In the genomic region with DNA sequence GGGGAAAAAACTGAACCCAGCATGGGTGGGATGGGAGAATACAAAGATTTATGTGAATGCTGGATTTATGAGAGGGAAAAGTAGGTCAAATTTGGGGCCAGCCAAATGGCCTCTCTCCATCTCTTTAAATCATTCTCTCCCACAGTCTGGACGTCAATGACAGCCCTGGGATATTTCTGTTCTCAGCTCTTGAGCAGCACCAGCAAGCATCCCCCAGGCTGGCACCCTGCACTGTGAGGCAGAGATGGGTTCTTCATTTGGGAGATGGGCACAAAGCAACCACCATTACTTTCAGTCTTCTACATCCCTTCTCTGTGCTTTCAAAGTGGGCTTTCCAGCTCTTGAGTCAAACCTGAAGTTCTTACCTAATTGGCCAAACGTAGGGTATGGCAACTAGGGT, we compare ENCODE assay signal across 35 cellular contexts.
"Had no signal": no experiment of that assay in that cellular context is flagged by ENCODE, and none has a peak within 500 bp of the region (broad histone marks: within the 10 kb centered on the region; RNA-seq: fewer than 3 reads in every experiment).

No MANE protein-coding gene starts in this region.

- H3K27me3 Mint-ChIP-seq: activated B cell treated with CpG ODN at 0.5 μM for 24 hours; activated CD4-positive, alpha-beta T cell treated with anti-CD3 and anti-CD28 coated beads, Interleukin-2, amount 10 ng/mL, durations not matched to agents 24 days and 14 days had no signal

- H3K4me1 Mint-ChIP-seq: activated B cell treated with CpG ODN at 0.5 μM for 24 hours; activated CD4-positive, alpha-beta T cell treated with anti-CD3 and anti-CD28 coated beads, Interleukin-2, amount 10 ng/mL, durations not matched to agents 24 days and 14 days; activated CD8-positive, alpha-beta memory T cell treated with anti-CD3 and anti-CD28 coated beads, Interleukin-2, amount 10 ng/mL, durations not matched to agents 7 days and 5 days; activated naive CD4-positive, alpha-beta T cell treated with anti-CD3 and anti-CD28 coated beads, Interleukin-2, amount 10 ng/mL, durations not matched to agents 7 days and 5 days; activated naive CD8-positive, alpha-beta T cell treated with anti-CD3 and anti-CD28 coated beads, Interleukin-2, amount 10 ng/mL, durations not matched to agents 7 days and 5 days; activated naive CD8-positive, alpha-beta T cell treated with anti-CD3 and anti-CD28 coated beads, Interleukin-2, amount 50 U/mL, for 24 hours; brain had no signal

- H3K9me3 Mint-ChIP-seq: activated B cell treated with CpG ODN at 0.5 μM for 24 hours; activated CD4-positive, alpha-beta memory T cell treated with anti-CD3 and anti-CD28 coated beads for 36 hours; activated CD4-positive, alpha-beta T cell treated with anti-CD3 and anti-CD28 coated beads, Interleukin-2, amount 10 ng/mL, durations not matched to agents 24 days and 14 days; activated naive CD4-positive, alpha-beta T cell treated with anti-CD3 and anti-CD28 coated beads, Interleukin-2, amount 10 ng/mL, durations not matched to agents 7 days and 5 days; activated naive CD4-positive, alpha-beta T cell treated with anti-CD3 and anti-CD28 coated beads, Interleukin-2, amount 50 U/mL, for 24 hours; activated naive CD8-positive, alpha-beta T cell treated with anti-CD3 and anti-CD28 coated beads, Interleukin-2, amount 10 ng/mL, durations not matched to agents 7 days and 5 days; activated naive CD8-positive, alpha-beta T cell treated with anti-CD3 and anti-CD28 coated beads, Interleukin-2, amount 50 U/mL, for 24 hours; activated T-cell treated with anti-CD3 and anti-CD28 coated beads, Interleukin-2, amount 50 U/mL, for 24 hours; activated T-helper 2 cell treated with anti-CD3 and anti-CD28 coated beads, Interferon-gamma antibody, Interleukin-2, Interleukin-4, amounts not matched to agents 10 μg/mL and 5 μg/mL and 100 μg/mL, durations not matched to agents 14 hours and 24 hours and 36 hours; T-helper 1 cell treated with Interleukin-12 subunit alpha and Interleukin-12 subunit beta and Interleukin-4 antibody, amounts not matched to agents 30 μg/mL and 1 μg/mL, for 36 hours; T-helper 2 cell treated with Interferon-gamma antibody and Interleukin-4, amounts not matched to agents 5 μg/mL and 100 μg/mL, for 36 hours had no signal

- DNase-seq: activated B cell treated with CpG ODN at 0.5 μM for 24 hours; activated CD4-positive, alpha-beta memory T cell treated with anti-CD3 and anti-CD28 coated beads for 36 hours; activated CD4-positive, alpha-beta T cell treated with anti-CD3 and anti-CD28 coated beads for 4 hours; activated CD4-positive, alpha-beta T cell treated with anti-CD3 and anti-CD28 coated beads, Interleukin-2, amount 10 ng/mL, durations not matched to agents 24 days and 14 days; activated CD4-positive, alpha-beta T cell treated with anti-CD3 and anti-CD28 coated beads, Interleukin-2, amount 50 U/mL, for 1 hour; activated CD4-positive, alpha-beta T cell treated with anti-CD3 and anti-CD28 coated beads, Interleukin-2, amount 50 U/mL, for 4 hours; activated CD4-positive, CD25-positive, alpha-beta regulatory T cell treated with anti-CD3 and anti-CD28 coated beads, Interleukin-2, amount 50 U/mL, for 72 hours; activated CD8-positive, alpha-beta memory T cell treated with anti-CD3 and anti-CD28 coated beads for 24 hours; activated CD8-positive, alpha-beta memory T cell treated with anti-CD3 and anti-CD28 coated beads, Interleukin-2, amount 10 ng/mL, durations not matched to agents 7 days and 5 days; activated CD8-positive, alpha-beta memory T cell treated with anti-CD3 and anti-CD28 coated beads, Interleukin-2, amount 50 U/mL, for 48 hours; activated CD8-positive, alpha-beta T cell treated with anti-CD3 and anti-CD28 coated beads, Interleukin-2, amount 10 ng/mL, durations not matched to agents 7 days and 5 days; activated effector memory CD4-positive, alpha-beta T cell treated with Interleukin-2 at 50 U/mL for 16 hours; activated gamma-delta T cell; activated naive CD4-positive, alpha-beta T cell treated with anti-CD3 and anti-CD28 coated beads, Interleukin-2, amount 10 ng/mL, durations not matched to agents 7 days and 5 days; activated naive CD4-positive, alpha-beta T cell treated with Interleukin-2 at 50 U/mL for 16 hours; activated naive CD8-positive, alpha-beta T cell treated with anti-CD3 and anti-CD28 coated beads, Interleukin-2, amount 10 ng/mL, durations not matched to agents 7 days and 5 days; activated naive CD8-positive, alpha-beta T cell treated with anti-CD3 and anti-CD28 coated beads, Interleukin-2, amount 50 U/mL, for 24 hours; activated T-cell treated with anti-CD3 and anti-CD28 coated beads, Interleukin-2, amount 50 U/mL, for 24 hours; activated T-cell treated with anti-CD3 and anti-CD28 coated beads, Interleukin-2, amount 50 U/mL, for 48 hours; amygdala; anterior cingulate cortex; central memory CD4-positive, alpha-beta T cell; SW 1271; T-helper 1 cell; T-helper 2 cell; T-helper 9 cell had no signal

- H3K27ac Mint-ChIP-seq: activated B cell treated with CpG ODN at 0.5 μM for 24 hours; activated CD4-positive, alpha-beta memory T cell treated with anti-CD3 and anti-CD28 coated beads for 36 hours; activated CD4-positive, alpha-beta T cell treated with anti-CD3 and anti-CD28 coated beads, Interleukin-2, amount 10 ng/mL, durations not matched to agents 24 days and 14 days; activated CD8-positive, alpha-beta memory T cell treated with anti-CD3 and anti-CD28 coated beads, Interleukin-2, amount 10 ng/mL, durations not matched to agents 7 days and 5 days; activated CD8-positive, alpha-beta T cell treated with anti-CD3 and anti-CD28 coated beads, Interleukin-2, amount 10 ng/mL, durations not matched to agents 7 days and 5 days; activated naive CD4-positive, alpha-beta T cell treated with anti-CD3 and anti-CD28 coated beads, Interleukin-2, amount 10 ng/mL, durations not matched to agents 7 days and 5 days; activated naive CD4-positive, alpha-beta T cell treated with anti-CD3 and anti-CD28 coated beads, Interleukin-2, amount 50 U/mL, for 24 hours; activated naive CD8-positive, alpha-beta T cell; activated naive CD8-positive, alpha-beta T cell treated with anti-CD3 and anti-CD28 coated beads, Interleukin-2, amount 10 ng/mL, durations not matched to agents 7 days and 5 days; activated naive CD8-positive, alpha-beta T cell treated with anti-CD3 and anti-CD28 coated beads, Interleukin-2, amount 50 U/mL, for 24 hours; activated T-cell treated with anti-CD3 and anti-CD28 coated beads, Interleukin-2, amount 50 U/mL, for 24 hours; activated T-helper 2 cell treated with anti-CD3 and anti-CD28 coated beads, Interferon-gamma antibody, Interleukin-2, Interleukin-4, amounts not matched to agents 10 μg/mL and 5 μg/mL and 100 μg/mL, durations not matched to agents 14 hours and 24 hours and 36 hours; brain; T-helper 1 cell treated with Interleukin-12 subunit alpha and Interleukin-12 subunit beta and Interleukin-4 antibody, amounts not matched to agents 30 μg/mL and 1 μg/mL, for 36 hours; T-helper 2 cell treated with Interferon-gamma antibody and Interleukin-4, amounts not matched to agents 5 μg/mL and 100 μg/mL, for 36 hours had no signal

- ATAC-seq: activated CD8-positive, alpha-beta memory T cell treated with anti-CD3 and anti-CD28 coated beads, Interleukin-2, amount 10 ng/mL, durations not matched to agents 7 days and 5 days; activated CD8-positive, alpha-beta T cell treated with anti-CD3 and anti-CD28 coated beads, Interleukin-2, amount 10 ng/mL, durations not matched to agents 7 days and 5 days; activated naive CD8-positive, alpha-beta T cell treated with anti-CD3 and anti-CD28 coated beads, Interleukin-2, amount 50 U/mL, for 24 hours had no signal

- H3K36me3 ChIP-seq: cardiac muscle cell had no signal

- H3K27ac ChIP-seq: ascending aorta, cardiac muscle cell, VCaP had no signal

- H3K4me3 ChIP-seq: ascending aorta, cardiac muscle cell had no signal

- H3K4me1 ChIP-seq: ascending aorta had no signal

- H3K9me3 ChIP-seq: ascending aorta had no signal

- H3K4me3 Mint-ChIP-seq: activated B cell treated with CpG ODN at 0.5 μM for 24 hours; activated CD4-positive, alpha-beta memory T cell treated with anti-CD3 and anti-CD28 coated beads for 36 hours; activated CD4-positive, alpha-beta T cell treated with anti-CD3 and anti-CD28 coated beads, Interleukin-2, amount 10 ng/mL, durations not matched to agents 24 days and 14 days; activated CD8-positive, alpha-beta memory T cell treated with anti-CD3 and anti-CD28 coated beads, Interleukin-2, amount 10 ng/mL, durations not matched to agents 7 days and 5 days; activated CD8-positive, alpha-beta T cell treated with anti-CD3 and anti-CD28 coated beads, Interleukin-2, amount 10 ng/mL, durations not matched to agents 7 days and 5 days; activated naive CD4-positive, alpha-beta T cell treated with anti-CD3 and anti-CD28 coated beads, Interleukin-2, amount 10 ng/mL, durations not matched to agents 7 days and 5 days; activated naive CD4-positive, alpha-beta T cell treated with anti-CD3 and anti-CD28 coated beads, Interleukin-2, amount 50 U/mL, for 24 hours; activated naive CD8-positive, alpha-beta T cell; activated naive CD8-positive, alpha-beta T cell treated with anti-CD3 and anti-CD28 coated beads, Interleukin-2, amount 10 ng/mL, durations not matched to agents 7 days and 5 days; activated naive CD8-positive, alpha-beta T cell treated with anti-CD3 and anti-CD28 coated beads, Interleukin-2, amount 50 U/mL, for 24 hours; activated T-cell treated with anti-CD3 and anti-CD28 coated beads, Interleukin-2, amount 50 U/mL, for 24 hours; brain; T-helper 1 cell treated with Interleukin-12 subunit alpha and Interleukin-12 subunit beta and Interleukin-4 antibody, amounts not matched to agents 30 μg/mL and 1 μg/mL, for 36 hours; T-helper 2 cell treated with Interferon-gamma antibody and Interleukin-4, amounts not matched to agents 5 μg/mL and 100 μg/mL, for 36 hours had no signal

- H3K36me3 Mint-ChIP-seq: activated CD4-positive, alpha-beta memory T cell treated with anti-CD3 and anti-CD28 coated beads for 36 hours; activated CD8-positive, alpha-beta memory T cell treated with anti-CD3 and anti-CD28 coated beads, Interleukin-2, amount 10 ng/mL, durations not matched to agents 7 days and 5 days; activated naive CD4-positive, alpha-beta T cell treated with anti-CD3 and anti-CD28 coated beads, Interleukin-2, amount 10 ng/mL, durations not matched to agents 7 days and 5 days; activated naive CD8-positive, alpha-beta T cell; activated naive CD8-positive, alpha-beta T cell treated with anti-CD3 and anti-CD28 coated beads, Interleukin-2, amount 10 ng/mL, durations not matched to agents 7 days and 5 days had no signal

- H3K27me3 ChIP-seq: ascending aorta, cardiac muscle cell had no signal
